In genomic region chrX:105191878-105192277, GRCh38 we compare ENCODE assay signal across 9 cellular contexts. TPM values are rescaled to one million over a fixed set of nuclear protein-coding genes. Genes with fewer than 3 reads are reported as not detected.
A peak's percentile ranks its signal among the peaks of the same experiment; 100 is the strongest.
DNase-seq lines count a peak whose midpoint lies in the region; ATAC-seq and TF ChIP-seq lines count a peak whose summit lies in the region.
"Had no signal": no experiment of that assay in that cellular context is flagged by ENCODE, and none has a peak within 500 bp of the region (broad histone marks: within the 10 kb centered on the region; RNA-seq: fewer than 3 reads in every experiment).

No MANE protein-coding gene starts in this region.

- no TSS peak for BruUV-seq in MCF 10A (replicated peaks; lab: Mats Ljungman, UMichigan)

- 28% methylated on average over 2 of the region's 2 CpGs; no CpG with 5 or more reads in 1 of the 2 experiments for WGBS in endodermal cell (ENCODE audit: insufficient coverage in 1 of 2, insufficient read length in 1 of 2), 2 experiments

- H3K9me3 Mint-ChIP-seq in MCF 10A (ENCODE audit: unreplicated experiment) (no peaks in the 10 kb centered on the region), endodermal cell (peaks cover 24% of the 10 kb centered on the region)
- H3K9me3 Mint-ChIP-seq in activated T-cell treated with anti-CD3 and anti-CD28 coated beads, Interleukin-2, amount 50 U/mL, for 4 hours = no peaks in the 10 kb centered on the region

- no peaks in the 10 kb centered on the region for H3K9me3 ChIP-seq in breast epithelium
- H3K9me3 ChIP-seq in endodermal cell (ENCODE audit: control insufficient read depth, low read length) = no peaks in the 10 kb centered on the region

- no peak for ATAC-seq in activated T-cell treated with anti-CD3 and anti-CD28 coated beads, Interleukin-2, amount 50 U/mL, for 4 hours

- H3K4me1 Mint-ChIP-seq in MCF 10A (ENCODE audit: insufficient read depth, unreplicated experiment) = no peaks in the 10 kb centered on the region
- H3K4me1 Mint-ChIP-seq in endodermal cell = no peaks in the 10 kb centered on the region
- no peaks in the 10 kb centered on the region for H3K4me1 Mint-ChIP-seq in activated T-cell treated with anti-CD3 and anti-CD28 coated beads, Interleukin-2, amount 50 U/mL, for 4 hours (ENCODE audit: low read depth)

- intact Hi-C loops in MCF 10A (cut with micrococcal nuclease) = loop anchor here (2.0 to 10.0 kb wide), 4 partner anchors 270 to 709 kb away; partner anchors contain the start of gene IL1RAPL2
- intact Hi-C loops in breast epithelium (cut with DNase I; ENCODE audit: low total_unique reads) = no loop called here

- POLR2A ChIA-PET in MCF 10A (lab: Yijun Ruan, JAX) = interaction anchor here (1.2 kb wide), 1 partner anchor 202 kb away, joined by 3 read pairs; no protein-coding TSS in a partner anchor

- H3K36me3 ChIP-seq in breast epithelium (no peaks in the 10 kb centered on the region), endodermal cell (ENCODE audit: control insufficient read depth, insufficient read depth, low read length) (no peaks in the 10 kb centered on the region)

- no peak for TF ChIP-seq POLR2A in breast epithelium (IDR thresholded peaks at IDR 0.05)
- TF ChIP-seq POLR2A in NB4 (IDR thresholded peaks at IDR 0.05; ENCODE audit: extremely low read depth, insufficient read length) = no peak

- H3K36me3 Mint-ChIP-seq in MCF 10A (ENCODE audit: insufficient read depth, unreplicated experiment) (no peaks in the 10 kb centered on the region), endodermal cell (ENCODE audit: low read depth) (no peaks in the 10 kb centered on the region)
- no peaks in the 10 kb centered on the region for H3K36me3 Mint-ChIP-seq in activated T-cell treated with anti-CD3 and anti-CD28 coated beads, Interleukin-2, amount 50 U/mL, for 4 hours (ENCODE audit: insufficient read depth)

- peaks cover 0 to 51% of the 10 kb centered on the region in 2 donors for H3K27me3 ChIP-seq in breast epithelium
- H3K27me3 ChIP-seq in endodermal cell (ENCODE audit: control insufficient read depth, insufficient read depth, low read length, poor library complexity, severe bottlenecking) = no peaks in the 10 kb centered on the region

- no peak overlapping the region for H3K4me3 Mint-ChIP-seq in MCF 10A (ENCODE audit: unreplicated experiment)
- no peak overlapping the region for H3K4me3 Mint-ChIP-seq in endodermal cell
- no peak overlapping the region for H3K4me3 Mint-ChIP-seq in activated T-cell treated with anti-CD3 and anti-CD28 coated beads, Interleukin-2, amount 50 U/mL, for 4 hours

- TF ChIP-seq CTCF in MCF 10A (IDR thresholded peaks at IDR 0.05; ENCODE audit: unreplicated experiment) (peak; percentile 46), breast epithelium (IDR thresholded peaks at IDR 0.05) (no peak), NB4 (IDR thresholded peaks at IDR 0.05; ENCODE audit: low read depth, low read length) (peak; percentile 21), endodermal cell (conservative IDR thresholded peaks at IDR 0.05) (peak; percentile 75)

- H3K4me3 ChIP-seq in breast epithelium (no peak overlapping the region), NB4 (ENCODE audit: low read depth, low read length) (no peak overlapping the region), endodermal cell (ENCODE audit: low read length) (no peak overlapping the region)

- H3K27me3 Mint-ChIP-seq in MCF 10A (ENCODE audit: insufficient read depth, unreplicated experiment) (peaks cover 46% of the 10 kb centered on the region), endodermal cell (ENCODE audit: insufficient read depth) (no peaks in the 10 kb centered on the region)
- no peaks in the 10 kb centered on the region for H3K27me3 Mint-ChIP-seq in activated T-cell treated with anti-CD3 and anti-CD28 coated beads, Interleukin-2, amount 50 U/mL, for 4 hours (ENCODE audit: low read depth)

- no peak overlapping the region for H3K9ac ChIP-seq in endodermal cell (ENCODE audit: extremely low read depth, low read length, poor library complexity, severe bottlenecking)

- H3K27ac ChIP-seq in breast epithelium (no peak overlapping the region), endodermal cell (ENCODE audit: low read depth, low read length) (no peak overlapping the region)

- CTCF ChIA-PET in MCF 10A (lab: Yijun Ruan, JAX) = interaction anchor here (0.5 to 3.3 kb wide), 35 partner anchors 13 to 1932 kb away, joined by 3 to 32 read pairs (median 3); partner anchors contain the start of gene IL1RAPL2

- DNase-seq in MCF 10A (ENCODE audit: unreplicated experiment) (peak; percentile 50), breast epithelium (ENCODE audit: low spot score in 2 of 2) (no peak), NB4 (ENCODE audit: low read depth) (peak; percentile 3), endodermal cell (peak; percentile 71), superior temporal gyrus (ENCODE audit: extremely low spot score) (peak; percentile 6), DMS153 treated with DMSO at 0.1 percent for 48 hours (lab: John Stamatoyannopoulos, UW; ENCODE audit: unreplicated experiment) (no peak), 8988T (no peak)
- DNase-seq in activated T-cell treated with anti-CD3 and anti-CD28 coated beads, Interleukin-2, amount 50 U/mL, for 4 hours = no peak

- no peaks in the 10 kb centered on the region for H3K4me1 ChIP-seq in breast epithelium
- H3K4me1 ChIP-seq in endodermal cell (ENCODE audit: control insufficient read depth, insufficient read depth, low read length) = no peaks in the 10 kb centered on the region

- no peak overlapping the region for H3K27ac Mint-ChIP-seq in MCF 10A (ENCODE audit: low read depth, unreplicated experiment)
- no peak overlapping the region for H3K27ac Mint-ChIP-seq in endodermal cell

RNA-seq across cellular contexts. Expression of gene TEX13A, which starts 28.6 kb away (rescaled TPM):
- total RNA-seq in MCF 10A (2022) = 0.30 and 0.39 TPM in 2 replicates
- not detected for total RNA-seq in breast epithelium
- not detected for total RNA-seq in endodermal cell
- polyA plus RNA-seq in endodermal cell (2013, experiment 1 of 2) = not detected
- not detected for polyA plus RNA-seq in endodermal cell (2013, experiment 2 of 2)
- total RNA-seq in activated T-cell treated with anti-CD3 and anti-CD28 coated beads, Interleukin-2, amount 50 U/mL, for 4 hours = not detected
- total RNA-seq: skeletal muscle tissue had no signal

Comparison
In these comparisons a context has a peak if more than half of its experiments do, and no peak if none do; other contexts are left out.
1. DNase-seq: peak in MCF 10A (single experiment), NB4 (single experiment), endodermal cell (single experiment) and superior temporal gyrus (single experiment); none in breast epithelium (0 of 2), DMS153 treated with DMSO at 0.1 percent for 48 hours (single experiment), activated T-cell treated with anti-CD3 and anti-CD28 coated beads, Interleukin-2, amount 50 U/mL, for 4 hours (single experiment) and 8988T (single experiment).
2. CTCF ChIP-seq: peak in MCF 10A (single experiment), NB4 (single experiment) and endodermal cell (single experiment); none in breast epithelium (0 of 3).